Comparison of ENCODE assay signal across 20 cellular contexts in the genomic region with DNA sequence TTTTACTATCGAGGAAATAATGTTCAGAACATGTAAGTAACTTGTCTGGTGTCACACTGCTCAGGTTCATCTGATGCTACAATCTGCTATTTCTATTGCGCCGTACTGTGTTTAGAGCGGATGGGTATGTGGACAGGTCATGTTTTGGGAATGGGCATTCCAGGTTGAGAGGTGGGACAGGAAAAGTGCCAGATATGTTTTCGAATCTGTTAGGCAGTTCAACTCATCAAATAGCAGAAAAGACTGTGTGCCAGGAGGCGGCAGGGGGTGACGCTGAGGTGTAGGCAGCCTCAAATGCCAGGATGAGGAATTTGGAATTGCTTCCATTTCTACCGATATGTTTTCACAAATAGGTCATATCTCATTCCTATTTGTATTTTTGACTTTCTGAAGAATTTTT.
DNase-seq lines count a peak whose midpoint lies in the region; ATAC-seq, FAIRE-seq and TF ChIP-seq lines count a peak whose summit lies in the region.
"Had no signal": no experiment of that assay in that cellular context is flagged by ENCODE, and none has a peak within 500 bp of the region (broad histone marks: within the 10 kb centered on the region; RNA-seq: fewer than 3 reads in every experiment).

No MANE protein-coding gene starts in this region.

- no peaks in the 10 kb centered on the region for H3K9me3 Mint-ChIP-seq in type B pancreatic cell
- H3K9me3 Mint-ChIP-seq: CD4-positive, alpha-beta T cell had no signal

- no peak overlapping the region for H3K4ac ChIP-seq in H1 (replicated peaks; ENCODE audit: insufficient read length, low read depth, low read length)

- TF ChIP-seq RAD21 in H1 (IDR thresholded peaks at IDR 0.05 in 1 of 2, conservative IDR thresholded peaks at IDR 0.05 in 1 of 2; ENCODE audit: low read depth in 2 of 2, low read length in 2 of 2), result no peak

- H3K23me2 ChIP-seq in H1 (ENCODE audit: low read depth, low read length), result no peaks in the 10 kb centered on the region

- no peak overlapping the region for H3K23ac ChIP-seq in H1 (ENCODE audit: insufficient read length)

- H3K56ac ChIP-seq in H1 (replicated peaks; ENCODE audit: insufficient read length, low read depth, low read length), result no peak overlapping the region

- peak overlapping the region; percentile 95 for H2BK12ac ChIP-seq in H1 (ENCODE audit: low read depth, low read length)

- H2AFZ ChIP-seq in mammary epithelial cell (ENCODE audit: low read depth, low read length), result peak overlapping the region; percentile 3
- H2AFZ ChIP-seq in H1 (ENCODE audit: low read length), result no peak overlapping the region

- H3K4me3 Mint-ChIP-seq in T-helper 17 cell, result peak overlapping the region; percentile 25
- H3K4me3 Mint-ChIP-seq in type B pancreatic cell, result no peak overlapping the region
- H3K4me3 Mint-ChIP-seq: CD4-positive, alpha-beta T cell; IgD-negative memory B cell had no signal

- peak overlapping the region; percentile 29 for H4K91ac ChIP-seq in H1 (replicated peaks; ENCODE audit: insufficient read length, low read length)

- H3K9me3 ChIP-seq in mammary epithelial cell (replicated peaks; ENCODE audit: insufficient read depth, low read length) (no peaks in the 10 kb centered on the region), breast epithelium (no peaks in the 10 kb centered on the region), T-helper 17 cell (ENCODE audit: control insufficient read depth, low read length, poor library complexity, severe bottlenecking) (no peaks in the 10 kb centered on the region), H1 (ENCODE audit: insufficient read depth in 2 of 2, low read depth in 1 of 2, low read length in 1 of 2) (no peaks in the 10 kb centered on the region), suprapubic skin (no peaks in the 10 kb centered on the region)
- H3K9me3 ChIP-seq: A549 had no signal

- WGBS in mammary epithelial cell (ENCODE audit: low coverage, missing lambda C conversion rate), result 94% methylated on average over 8 of the region's 8 CpGs
- WGBS in H1 (ENCODE audit: extremely low coverage in 1 of 2, insufficient coverage in 1 of 2, insufficient read length in 1 of 2, insufficient replicate concordance in 2 of 2, low coverage in 1 of 2, low lambda C conversion rate in 2 of 2, missing lambda C conversion rate in 1 of 2), 2 experiments, result 90% methylated on average over 8 of the region's 8 CpGs; no CpG with 5 or more reads in 1 of the 2 experiments
- WGBS in suprapubic skin, result 87% methylated on average over 8 of the region's 8 CpGs

- DNase-seq in mammary epithelial cell (no peak), breast epithelium (ENCODE audit: low spot score in 2 of 2) (no peak), T-helper 17 cell (no peak), H1 (ENCODE audit: low read depth in 1 of 2, low spot score in 2 of 2) (no peak), type B pancreatic cell (ENCODE audit: extremely low spot score, unreplicated experiment) (peak; percentile 3), globus pallidus (ENCODE audit: low spot score) (no peak), suprapubic skin (ENCODE audit: low spot score in 2 of 2) (no peak)
- DNase-seq: AML-193; CD4-positive, alpha-beta T cell; DMS153; DMS79; GF-D8; H7; KG1 had no signal

- dilution Hi-C loops in mammary epithelial cell (cut with HindIII; ENCODE audit: low sequenced_read_pairs), result no loop called here

- H3K9ac ChIP-seq in mammary epithelial cell (ENCODE audit: insufficient read depth, low read length) (no peak overlapping the region), H1 (replicated peaks in 1 of 4; ENCODE audit: extremely low read depth in 1 of 4, low read depth in 3 of 4, low read length in 3 of 4) (no peak overlapping the region)

- peaks cover 13% of the 10 kb centered on the region for H3K4me1 ChIP-seq in mammary epithelial cell (ENCODE audit: insufficient read depth, low read length)
- no peaks in the 10 kb centered on the region for H3K4me1 ChIP-seq in breast epithelium
- peaks cover 4 to 16% (median 15%) of the 10 kb centered on the region in 4 experiments; a peak in 6 of 7 replicates for H3K4me1 ChIP-seq in H1 (replicated peaks in 1 of 4; ENCODE audit: control insufficient read depth in 3 of 4, insufficient read depth in 4 of 4, low read length in 3 of 4)
- no peaks in the 10 kb centered on the region for H3K4me1 ChIP-seq in suprapubic skin
- H3K4me1 ChIP-seq: A549 had no signal

- no peak overlapping the region for H3K4me2 ChIP-seq in mammary epithelial cell (ENCODE audit: insufficient read depth, low read depth, low read length)
- peak overlapping the region in 1 of 2 experiments; percentile 52; a peak in 1 of 4 replicates for H3K4me2 ChIP-seq in H1 (ENCODE audit: insufficient read depth in 1 of 2, low read depth in 2 of 2, low read length in 2 of 2)
- H3K4me2 ChIP-seq: A549 had no signal

- H4K5ac ChIP-seq in H1 (ENCODE audit: insufficient read length, low read depth, low read length), result no peak overlapping the region

- H3K79me1 ChIP-seq in H1 (ENCODE audit: low read depth, low read length), result no peaks in the 10 kb centered on the region

- peak overlapping the region; percentile 87 for H2AK5ac ChIP-seq in H1 (ENCODE audit: low read depth, low read length)

- FAIRE-seq in H1 (lab: Jason Lieb, UNC), result no peak
- FAIRE-seq: A549, HepG2 had no signal

- peak overlapping the region; percentile 72; the same call in 1 of the 2 replicates for H2BK5ac ChIP-seq in H1 (ENCODE audit: low read depth, low read length)

- no peak overlapping the region for H2BK15ac ChIP-seq in H1 (ENCODE audit: low read length)

- POLR2A ChIA-PET in H1 (lab: Charles Lee; ENCODE audit: partially characterized antibody), result interaction anchor here (1.4 kb wide), 1 partner anchor 10 kb away, joined by 3 read pairs; no protein-coding TSS in a partner anchor

- 0 out of 2 replicates have a peak overlapping the region, but pooled peaks have one; percentile 26 for H2BK20ac ChIP-seq in H1 (ENCODE audit: low read length)

- H3K14ac ChIP-seq in H1 (ENCODE audit: insufficient read length), result no peak overlapping the region

- H3K36me3 ChIP-seq in mammary epithelial cell (ENCODE audit: insufficient read depth, low read length) (no peaks in the 10 kb centered on the region), breast epithelium (no peaks in the 10 kb centered on the region), H1 (ENCODE audit: control insufficient read depth in 2 of 4, insufficient read depth in 4 of 4, low read length in 3 of 4) (no peaks in the 10 kb centered on the region), suprapubic skin (no peaks in the 10 kb centered on the region)

- H3K27me3 ChIP-seq in mammary epithelial cell (ENCODE audit: insufficient read depth, low read length) (no peaks in the 10 kb centered on the region), breast epithelium (no peaks in the 10 kb centered on the region), H1 (replicated peaks in 1 of 4; ENCODE audit: control insufficient read depth in 3 of 4, extremely low read depth in 1 of 4, insufficient read depth in 3 of 4, low read length in 3 of 4) (no peaks in the 10 kb centered on the region), suprapubic skin (no peaks in the 10 kb centered on the region)

- TF ChIP-seq CTCF in mammary epithelial cell (conservative IDR thresholded peaks at IDR 0.05 in 1 of 2, IDR thresholded peaks at IDR 0.05 in 1 of 2; ENCODE audit: extremely low read depth in 1 of 2, insufficient read depth in 1 of 2, low read depth in 1 of 2, low read length in 2 of 2) (no peak), breast epithelium (IDR thresholded peaks at IDR 0.05) (no peak), H1 (IDR thresholded peaks at IDR 0.05; ENCODE audit: control extremely low read depth in 1 of 3, insufficient read depth in 1 of 3, low read depth in 1 of 3, low read length in 3 of 3) (no peak), type B pancreatic cell (conservative IDR thresholded peaks at IDR 0.05) (no peak), suprapubic skin (IDR thresholded peaks at IDR 0.05) (no peak)

- no peak overlapping the region for H3K18ac ChIP-seq in H1 (ENCODE audit: extremely low read depth, low read length)

- in situ Hi-C loops in mammary epithelial cell (cut with MboI; ENCODE audit: low sequenced_read_pairs in 2 of 2), result no loop called here

- intact Hi-C loops in mammary epithelial cell (cut with micrococcal nuclease), result no loop called here
- intact Hi-C loops in breast epithelium (cut with DNase I; ENCODE audit: low total_unique reads), result no loop called here

- ATAC-seq in T-helper 17 cell (no peak), GM21786 (IDR thresholded peaks at IDR 0.05; ENCODE audit: unreplicated experiment) (no peak)
- ATAC-seq: A549, HepG2 had no signal

- no peak for TF ChIP-seq EP300 in H1 (IDR thresholded peaks at IDR 0.05; ENCODE audit: borderline replicate concordance in 1 of 2, low read depth in 2 of 2, low read length in 2 of 2)
- TF ChIP-seq EP300 in suprapubic skin (IDR thresholded peaks at IDR 0.05), result no peak

- H3K4me1 Mint-ChIP-seq in T-helper 17 cell, result no peaks in the 10 kb centered on the region
- H3K4me1 Mint-ChIP-seq in type B pancreatic cell (ENCODE audit: unreplicated experiment), result peaks cover 28% of the 10 kb centered on the region
- H3K4me1 Mint-ChIP-seq: IgD-negative memory B cell had no signal

- no peak for TF ChIP-seq POLR2A in breast epithelium (IDR thresholded peaks at IDR 0.05)
- TF ChIP-seq POLR2A in H1 (IDR thresholded peaks at IDR 0.05; ENCODE audit: control extremely low read depth in 1 of 2, low read depth in 2 of 2, low read length in 2 of 2), result no peak
- no peak for TF ChIP-seq POLR2A in suprapubic skin (IDR thresholded peaks at IDR 0.05)

- peak overlapping the region; percentile 48 for H2BK120ac ChIP-seq in H1 (replicated peaks; ENCODE audit: low read depth, low read length)

- H3K36me3 Mint-ChIP-seq in T-helper 17 cell (ENCODE audit: low read depth) (no peaks in the 10 kb centered on the region), type B pancreatic cell (no peaks in the 10 kb centered on the region)

- H4K20me1 ChIP-seq in mammary epithelial cell (ENCODE audit: insufficient read depth, low read length), result no peaks in the 10 kb centered on the region
- no peaks in the 10 kb centered on the region for H4K20me1 ChIP-seq in H1 (replicated peaks in 1 of 2; ENCODE audit: control insufficient read depth in 1 of 2, insufficient read depth in 2 of 2, low read length in 2 of 2)

- H3K4me3 ChIP-seq in mammary epithelial cell (replicated peaks in 1 of 3; ENCODE audit: insufficient read depth in 1 of 3, low read depth in 2 of 3, low read length in 3 of 3) (no peak overlapping the region), breast epithelium (no peak overlapping the region), H1 (ENCODE audit: extremely low read depth in 1 of 4, insufficient read depth in 2 of 4, low read depth in 3 of 4, low read length in 4 of 4) (no peak overlapping the region), suprapubic skin (no peak overlapping the region)
- H3K4me3 ChIP-seq: A549 had no signal

- no TSS peak for BruUV-seq in mammary epithelial cell (replicated peaks; lab: Mats Ljungman, UMichigan)

- CTCF ChIA-PET in mammary epithelial cell (lab: Charles Lee; ENCODE audit: low non-redundant PET) (no interaction called here), H1 (lab: Charles Lee; ENCODE audit: partially characterized antibody) (no interaction called here)

- no peak overlapping the region for H4K8ac ChIP-seq in H1 (ENCODE audit: extremely low read depth, insufficient read depth, low read length)

- H3K27me3 Mint-ChIP-seq in T-helper 17 cell, result peaks cover 51% of the 10 kb centered on the region
- H3K27me3 Mint-ChIP-seq in type B pancreatic cell, result peaks cover 7% of the 10 kb centered on the region

- H3K27ac ChIP-seq in mammary epithelial cell (ENCODE audit: insufficient read depth, low read depth, low read length) (no peak overlapping the region), breast epithelium (no peak overlapping the region), H1 (ENCODE audit: low read depth, low read length) (no peak overlapping the region), suprapubic skin (no peak overlapping the region)
- H3K27ac ChIP-seq: 22Rv1, A549, C4-2B had no signal

- H3K79me2 ChIP-seq in mammary epithelial cell (ENCODE audit: insufficient read depth, low read length) (no peaks in the 10 kb centered on the region), H1 (ENCODE audit: control insufficient read depth in 1 of 2, insufficient read depth in 2 of 2, low read length in 2 of 2) (no peaks in the 10 kb centered on the region)

- no peak overlapping the region for H3K27ac Mint-ChIP-seq in T-helper 17 cell
- H3K27ac Mint-ChIP-seq in type B pancreatic cell, result no peak overlapping the region
- H3K27ac Mint-ChIP-seq: CD4-positive, alpha-beta T cell; IgD-negative memory B cell had no signal
